In the genomic region with DNA sequence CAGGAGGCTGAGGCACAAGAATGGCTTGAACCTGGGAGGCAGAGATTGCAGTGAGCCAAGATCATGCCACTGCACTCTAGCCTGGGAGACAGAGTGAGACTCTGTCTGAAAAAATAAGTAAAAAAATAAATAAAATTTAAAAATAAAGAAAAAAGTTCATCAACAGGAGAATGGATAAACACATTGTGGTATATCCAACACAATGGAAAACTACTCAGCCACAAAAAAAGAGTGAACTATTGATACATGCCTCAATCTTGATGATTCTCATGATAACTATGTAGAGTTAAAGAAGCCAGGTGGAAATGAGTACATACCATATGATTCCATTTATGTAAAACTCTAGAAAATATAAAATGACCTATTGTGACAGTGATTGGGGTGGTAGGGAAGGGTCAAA, we compare ENCODE assay signal across 9 cellular contexts.
"Had no signal": no experiment of that assay in that cellular context is flagged by ENCODE, and none has a peak within 500 bp of the region (broad histone marks: within the 10 kb centered on the region; RNA-seq: fewer than 3 reads in every experiment).

No MANE protein-coding gene starts in this region.

- H3K4me2 ChIP-seq: GM23338 had no signal

- H3K36me3 ChIP-seq: HAP-1 had no signal

- H3K9me3 ChIP-seq: HAP-1 had no signal

- DNase-seq: GM23248, GOT3, H7, H9, HCEC 1CT, HFFc6 had no signal

- H3K9ac ChIP-seq: GM23248 had no signal

- H2AFZ ChIP-seq: GM23248, GM23338 had no signal

- H3K27ac ChIP-seq: GM23248 had no signal

- ATAC-seq: GM23338, HCT116 had no signal

- H3K4me3 ChIP-seq: GM23248, GM23338, HAP-1 had no signal

- H3K4me1 ChIP-seq: HAP-1 had no signal
